In genomic region chr14:105015242-105015641, GRCh38 we compare ENCODE assay signal across 1 cellular context.
TF ChIP-seq lines count a peak whose summit lies in the region.

No MANE protein-coding gene starts in this region.

TF ChIP-seq in endothelial cell of umbilical vein, 7 proteins besides CTCF, POLR2A, EP300 and RAD21:
- TF ChIP-seq GATA2 (IDR thresholded peaks at IDR 0.05; ENCODE audit: insufficient read depth, insufficient read length, low read depth, low read length) (no peak), EZH2 (IDR thresholded peaks at IDR 0.05; ENCODE audit: borderline replicate concordance, low read depth, low read length, severe bottlenecking) (no peak), MYC (IDR thresholded peaks at IDR 0.05; ENCODE audit: low read depth, low read length) (no peak), JUN (IDR thresholded peaks at IDR 0.05; ENCODE audit: borderline replicate concordance, insufficient read depth, insufficient read length, low read depth) (no peak), POLR2AphosphoS5 (IDR thresholded peaks at IDR 0.05; ENCODE audit: insufficient read depth, low read depth, low read length) (no peak), FOS (IDR thresholded peaks at IDR 0.05; ENCODE audit: borderline replicate concordance, insufficient read depth, low read length) (no peak), MAX (IDR thresholded peaks at IDR 0.05; ENCODE audit: insufficient read depth, insufficient read length) (no peak)
